ENCODE assay signal across 8 cellular contexts in the genomic region with DNA sequence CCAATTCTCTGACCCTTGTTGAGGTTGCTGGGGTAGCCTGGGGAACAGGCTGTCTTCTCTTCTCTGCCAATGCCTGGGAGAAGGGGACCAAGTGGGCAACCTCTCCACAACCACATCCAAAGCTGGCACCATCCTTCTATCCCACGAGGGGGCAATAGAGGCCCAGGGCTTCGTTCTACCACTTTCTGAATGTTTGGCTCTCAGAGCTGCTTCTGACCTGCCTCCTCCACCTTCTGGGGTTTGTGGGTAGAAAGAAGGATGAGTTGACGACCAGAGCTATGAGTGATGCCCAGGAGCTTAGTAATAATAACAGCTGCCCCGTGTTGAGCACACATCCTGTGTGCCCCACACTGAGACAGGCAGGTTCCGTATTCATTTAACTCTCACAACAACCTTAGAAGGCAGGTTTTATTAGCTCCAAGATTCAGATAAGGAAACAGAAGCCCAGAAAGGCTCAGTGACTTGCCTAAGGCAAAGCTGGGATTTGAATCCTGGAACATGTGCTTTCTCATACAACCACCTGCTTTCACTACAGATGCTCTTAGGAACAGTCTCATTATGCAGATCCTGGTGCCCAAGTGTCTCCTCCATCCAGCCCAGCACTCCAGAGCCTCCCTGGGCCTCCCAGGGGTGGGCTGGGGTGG. TPM values are rescaled to one million over a fixed set of nuclear protein-coding genes. Genes with fewer than 3 reads are reported as not detected.
DNase-seq lines count a peak whose midpoint lies in the region; ATAC-seq and TF ChIP-seq lines count a peak whose summit lies in the region.

No MANE protein-coding gene starts in this region.

- peak overlapping the region; percentile 89 for H3K27ac Mint-ChIP-seq in activated naive CD8-positive, alpha-beta T cell

- 22% methylated on average over 5 of the region's 5 CpGs for WGBS in hepatocyte (ENCODE audit: low lambda C conversion rate, missing lambda C conversion rate)

- no peaks in the 10 kb centered on the region for H3K9me3 ChIP-seq in BE2C
- H3K9me3 ChIP-seq in hepatocyte (ENCODE audit: low read depth): no peaks in the 10 kb centered on the region

- H3K4me3 ChIP-seq in BE2C (ENCODE audit: low read depth, low read length): no peak overlapping the region
- no peak overlapping the region for H3K4me3 ChIP-seq in hepatocyte

- peak; percentile 70 for DNase-seq in BE2C
- peak; percentile 93 for DNase-seq in HuH-7 (ENCODE audit: low spot score)
- DNase-seq in SK-N-DZ (ENCODE audit: low spot score): peak; percentile 66
- peak; percentile 65 for DNase-seq in hepatocyte (ENCODE audit: low spot score)
- DNase-seq in stimulated activated CD4-positive, alpha-beta T cell treated with anti-CD3 and anti-CD28 coated beads, Interleukin-2, amount 100 ng/mL, for 4 hours (ENCODE audit: low read depth): peak; percentile 64

- H4K20me1 ChIP-seq in hepatocyte (ENCODE audit: insufficient read depth, poor library complexity, severe bottlenecking): no peaks in the 10 kb centered on the region

- ATAC-seq in GM18867 (IDR thresholded peaks at IDR 0.05; ENCODE audit: unreplicated experiment): peak; percentile 77
- no peak for ATAC-seq in HG03139 (IDR thresholded peaks at IDR 0.05; ENCODE audit: unreplicated experiment)

- no peak overlapping the region for H3K27ac ChIP-seq in hepatocyte

- H3K36me3 ChIP-seq in BE2C: no peaks in the 10 kb centered on the region
- H3K36me3 ChIP-seq in hepatocyte (replicated peaks; ENCODE audit: insufficient read depth, low read depth): no peaks in the 10 kb centered on the region

- peaks cover 3% of the 10 kb centered on the region; the same call in 1 of the 2 replicates for H3K4me1 ChIP-seq in BE2C
- H3K4me1 ChIP-seq in hepatocyte (ENCODE audit: insufficient read depth): no peaks in the 10 kb centered on the region

- no peak overlapping the region for H2AFZ ChIP-seq in hepatocyte

- H3K9me3 Mint-ChIP-seq in activated naive CD8-positive, alpha-beta T cell (ENCODE audit: low read depth): no peaks in the 10 kb centered on the region

- TF ChIP-seq CTCF in BE2C (IDR thresholded peaks at IDR 0.05; ENCODE audit: low read depth, low read length): peak; percentile 94
- TF ChIP-seq CTCF in hepatocyte (IDR thresholded peaks at IDR 0.05; ENCODE audit: poor library complexity): peak; percentile 61

- peak overlapping the region; percentile 54 for H3K4me3 Mint-ChIP-seq in activated naive CD8-positive, alpha-beta T cell

- no peaks in the 10 kb centered on the region for H3K79me2 ChIP-seq in hepatocyte

- no peaks in the 10 kb centered on the region for H3K27me3 Mint-ChIP-seq in activated naive CD8-positive, alpha-beta T cell

- H3K9me2 ChIP-seq in hepatocyte (replicated peaks; ENCODE audit: insufficient read depth): no peaks in the 10 kb centered on the region

- H3K4me1 Mint-ChIP-seq in activated naive CD8-positive, alpha-beta T cell (ENCODE audit: low read depth): peaks cover 16% of the 10 kb centered on the region

- H3K27me3 ChIP-seq in BE2C: no peaks in the 10 kb centered on the region
- H3K27me3 ChIP-seq in hepatocyte: no peaks in the 10 kb centered on the region

- peaks cover 4% of the 10 kb centered on the region for H3K36me3 Mint-ChIP-seq in activated naive CD8-positive, alpha-beta T cell

- no peak overlapping the region for H3K4me2 ChIP-seq in hepatocyte

RNA-seq across cellular contexts. Expression of gene TSPOAP1, which starts 11.1 kb away (rescaled TPM):
- polyA plus RNA-seq in BE2C (2012; ENCODE audit: insufficient read depth, insufficient read length, low read depth): 3.1 TPM
- polyA plus RNA-seq in SK-N-DZ (2014; cell fraction: cytosol; rRNA removed): 11.4 and 23.2 TPM in 2 replicates
- polyA plus RNA-seq in SK-N-DZ (2014; cell fraction: nucleus; rRNA removed): 65.5 and 69.6 TPM in 2 replicates
- 10.0 and 15.4 TPM in 2 replicates for total RNA-seq in hepatocyte
- polyA plus RNA-seq in hepatocyte: 17.8 and 19.0 TPM in 2 replicates

RNA-seq across cellular contexts. Expression of gene SUPT4H1, which starts 34.5 kb away (rescaled TPM):
- polyA plus RNA-seq in BE2C (2012; ENCODE audit: insufficient read depth, insufficient read length, low read depth): 510 TPM
- 215 and 376 TPM in 2 replicates for polyA plus RNA-seq in SK-N-DZ (2014; cell fraction: cytosol; rRNA removed)
- polyA plus RNA-seq in SK-N-DZ (2014; cell fraction: nucleus; rRNA removed): 80.2 and 156 TPM in 2 replicates
- total RNA-seq in hepatocyte: 54.5 and 62.1 TPM in 2 replicates
- 91.3 and 108 TPM in 2 replicates for polyA plus RNA-seq in hepatocyte

RNA-seq across cellular contexts. Expression of gene MPO, which starts 36.8 kb away (rescaled TPM):
- not detected for polyA plus RNA-seq in BE2C (2012; ENCODE audit: insufficient read depth, insufficient read length, low read depth)
- 0.38 and 0.44 TPM in 2 replicates for polyA plus RNA-seq in SK-N-DZ (2014; cell fraction: cytosol; rRNA removed)
- 0.33 and 0.51 TPM in 2 replicates for polyA plus RNA-seq in SK-N-DZ (2014; cell fraction: nucleus; rRNA removed)
- total RNA-seq in hepatocyte: 0.13 TPM in 1 of 2 replicates, not detected in the other
- not detected in 2 replicates for polyA plus RNA-seq in hepatocyte
